Comparison of ENCODE assay signal across 20 cellular contexts in genomic region chr3:109187390-109187789, GRCh38. TPM values are rescaled to one million over a fixed set of nuclear protein-coding genes. Genes with fewer than 3 reads are reported as not detected.
DNase-seq lines count a peak whose midpoint lies in the region; ATAC-seq, FAIRE-seq and TF ChIP-seq lines count a peak whose summit lies in the region.
"Had no signal": no experiment of that assay in that cellular context is flagged by ENCODE, and none has a peak within 500 bp of the region (broad histone marks: within the 10 kb centered on the region; RNA-seq: fewer than 3 reads in every experiment).

No MANE protein-coding gene starts in this region.

- H2BK5ac ChIP-seq in H1 (ENCODE audit: low read depth, low read length), result no peak overlapping the region

- peaks cover 0 to 5% (median 1%) of the 10 kb centered on the region in 4 experiments; a peak in 3 of 7 replicates for H3K4me1 ChIP-seq in H1 (replicated peaks in 1 of 4; ENCODE audit: control insufficient read depth in 3 of 4, insufficient read depth in 4 of 4, low read length in 3 of 4)
- H3K4me1 ChIP-seq: SJSA1 had no signal

- no peak overlapping the region for H3K27ac ChIP-seq in H1 (ENCODE audit: low read depth, low read length)
- H3K27ac ChIP-seq: GM23248, KMS-11, SJSA1 had no signal

- H3K27me3 ChIP-seq in H7 (ENCODE audit: control insufficient read depth, insufficient read depth, low read length) (no peaks in the 10 kb centered on the region), H1 (replicated peaks in 1 of 4; ENCODE audit: control insufficient read depth in 3 of 4, extremely low read depth in 1 of 4, insufficient read depth in 3 of 4, low read length in 3 of 4) (no peaks in the 10 kb centered on the region)
- H3K27me3 ChIP-seq: SJSA1 had no signal

- POLR2A ChIA-PET in H1 (lab: Charles Lee; ENCODE audit: partially characterized antibody), result interaction anchor here (0.8 kb wide), 1 partner anchor 17 kb away, joined by 3 read pairs; no protein-coding TSS in a partner anchor

- H3K4me3 ChIP-seq in H7 (ENCODE audit: insufficient read depth, low read depth, low read length), result no peak overlapping the region
- no peak overlapping the region for H3K4me3 ChIP-seq in H1 (ENCODE audit: extremely low read depth in 1 of 4, insufficient read depth in 2 of 4, low read depth in 3 of 4, low read length in 4 of 4)
- H3K4me3 ChIP-seq: GM12878, GM23248, SJSA1 had no signal

- no peak overlapping the region for H3K18ac ChIP-seq in H1 (ENCODE audit: extremely low read depth, low read length)

- H3K56ac ChIP-seq in H1 (replicated peaks; ENCODE audit: insufficient read length, low read depth, low read length), result no peak overlapping the region

- no peaks in the 10 kb centered on the region for H4K20me1 ChIP-seq in H1 (replicated peaks in 1 of 2; ENCODE audit: control insufficient read depth in 1 of 2, insufficient read depth in 2 of 2, low read length in 2 of 2)

- in situ Hi-C loops in G401 (cut with HindIII; ENCODE audit: low sequenced_read_pairs), result no loop called here

- H3K9me3 ChIP-seq in H1 (ENCODE audit: insufficient read depth in 2 of 2, low read depth in 1 of 2, low read length in 1 of 2), result no peaks in the 10 kb centered on the region
- H3K9me3 ChIP-seq: SJSA1 had no signal

- FAIRE-seq in H1 (lab: Jason Lieb, UNC), result no peak
- FAIRE-seq: GM12878 had no signal

- H2BK15ac ChIP-seq in H1 (ENCODE audit: low read length), result no peak overlapping the region

- no peak for ATAC-seq in SK-N-SH treated with all-trans-retinoic acid at 6 μM for 48 hours
- ATAC-seq: GM12878 had no signal

- WGBS in H1 (ENCODE audit: extremely low coverage in 1 of 2, insufficient coverage in 1 of 2, insufficient read length in 1 of 2, insufficient replicate concordance in 2 of 2, low coverage in 1 of 2, low lambda C conversion rate in 2 of 2, missing lambda C conversion rate in 1 of 2), 2 experiments, result 81% methylated on average over 5 of the region's 5 CpGs; no CpG with 5 or more reads in 1 of the 2 experiments

- no peak overlapping the region for H4K8ac ChIP-seq in H1 (ENCODE audit: extremely low read depth, insufficient read depth, low read length)

- DNase-seq in G401 (ENCODE audit: low spot score) (peak; percentile 32), H7 (peak; percentile 17), H1 (ENCODE audit: low read depth in 1 of 2, low spot score in 2 of 2) (peak in 1 of 2 experiments; percentile 48), iPS-NIHi7 (ENCODE audit: extremely low spot score) (peak; percentile 41), NCI-H1105 (lab: John Stamatoyannopoulos, UW) (no peak)
- DNase-seq in stimulated activated CD8-positive, alpha-beta memory T cell treated with anti-CD3 and anti-CD28 coated beads, Interleukin-4, amount 100 ng/mL, for 48 hours, result no peak
- DNase-seq: CD4-positive, CD25-positive, alpha-beta regulatory T cell; EL; GM23248; IMR-90; MV-4-11; NCI-H1930; NCI-H226; NCI-H510A treated with DMSO at 0.1 percent for 48 hours; OCI-M1 had no signal

- no peak for TF ChIP-seq POLR2A in H1 (IDR thresholded peaks at IDR 0.05; ENCODE audit: control extremely low read depth in 1 of 2, low read depth in 2 of 2, low read length in 2 of 2)

- H3K79me2 ChIP-seq in H1 (ENCODE audit: control insufficient read depth in 1 of 2, insufficient read depth in 2 of 2, low read length in 2 of 2), result no peaks in the 10 kb centered on the region

- H3K4ac ChIP-seq in H1 (replicated peaks; ENCODE audit: insufficient read length, low read depth, low read length), result no peak overlapping the region

- H2BK120ac ChIP-seq in H1 (replicated peaks; ENCODE audit: low read depth, low read length), result no peak overlapping the region

- no peaks in the 10 kb centered on the region for H3K79me1 ChIP-seq in H1 (ENCODE audit: low read depth, low read length)

- no peak overlapping the region for H4K91ac ChIP-seq in H1 (replicated peaks; ENCODE audit: insufficient read length, low read length)

- TF ChIP-seq EP300 in H1 (IDR thresholded peaks at IDR 0.05; ENCODE audit: borderline replicate concordance in 1 of 2, low read depth in 2 of 2, low read length in 2 of 2), result 0 out of 3 replicates have a peak, but pooled peaks of 1 of the 2 experiments have one; percentile 17

- H3K23ac ChIP-seq in H1 (ENCODE audit: insufficient read length), result no peak overlapping the region

- H3K9ac ChIP-seq in H1 (replicated peaks in 1 of 4; ENCODE audit: extremely low read depth in 1 of 4, low read depth in 3 of 4, low read length in 3 of 4), result no peak overlapping the region
- H3K9ac ChIP-seq: GM23248, KMS-11 had no signal

- CTCF ChIA-PET in H1 (lab: Charles Lee; ENCODE audit: partially characterized antibody), result interaction anchor here (0.6 to 1.2 kb wide), 2 partner anchors 8 to 264 kb away, joined by 3 to 5 read pairs; no protein-coding TSS in a partner anchor

- no peak for TF ChIP-seq CTCF in H1 (IDR thresholded peaks at IDR 0.05; ENCODE audit: control extremely low read depth in 1 of 3, insufficient read depth in 1 of 3, low read depth in 1 of 3, low read length in 3 of 3)

- peak overlapping the region; percentile 42; the same call in 1 of the 2 replicates for H2BK12ac ChIP-seq in H1 (ENCODE audit: low read depth, low read length)

- no peak for TF ChIP-seq RAD21 in H1 (IDR thresholded peaks at IDR 0.05 in 1 of 2, conservative IDR thresholded peaks at IDR 0.05 in 1 of 2; ENCODE audit: low read depth in 2 of 2, low read length in 2 of 2)

- no peak overlapping the region for H3K4me2 ChIP-seq in H1 (ENCODE audit: insufficient read depth in 1 of 2, low read depth in 2 of 2, low read length in 2 of 2)
- H3K4me2 ChIP-seq: KMS-11 had no signal

- no peak overlapping the region for H2AFZ ChIP-seq in H1 (ENCODE audit: low read length)
- H2AFZ ChIP-seq: GM23248 had no signal

- no peak overlapping the region for H2BK20ac ChIP-seq in H1 (ENCODE audit: low read length)

- no peaks in the 10 kb centered on the region for H3K36me3 ChIP-seq in H7 (replicated peaks; ENCODE audit: control insufficient read depth, insufficient read depth, low read length)
- H3K36me3 ChIP-seq in H1 (ENCODE audit: control insufficient read depth in 2 of 4, insufficient read depth in 4 of 4, low read length in 3 of 4), result no peaks in the 10 kb centered on the region
- H3K36me3 ChIP-seq: SJSA1 had no signal

- H3K14ac ChIP-seq in H1 (ENCODE audit: insufficient read length), result peak overlapping the region; percentile 18

- no peak overlapping the region for H2AK5ac ChIP-seq in H1 (ENCODE audit: low read depth, low read length)

- no peaks in the 10 kb centered on the region; the same call in 1 of the 2 replicates for H3K23me2 ChIP-seq in H1 (ENCODE audit: low read depth, low read length)

- H4K5ac ChIP-seq in H1 (ENCODE audit: insufficient read length, low read depth, low read length), result no peak overlapping the region

TF ChIP-seq in H1, 55 proteins besides CTCF, POLR2A, EP300 and RAD21:
- TF ChIP-seq SP2 (IDR thresholded peaks at IDR 0.05; ENCODE audit: low read length) (no peak), NANOG (IDR thresholded peaks at IDR 0.05; ENCODE audit: insufficient read depth, low read depth, low read length, poor library complexity, severe bottlenecking) (peak; percentile 74), NRF1 (IDR thresholded peaks at IDR 0.05; ENCODE audit: low read depth, low read length) (no peak), SP4 (IDR thresholded peaks at IDR 0.05; ENCODE audit: low read length) (no peak), SP1 (IDR thresholded peaks at IDR 0.05; ENCODE audit: low read depth, low read length) (no peak), TCF12 (IDR thresholded peaks at IDR 0.05; ENCODE audit: low read depth, low read length) (peak; percentile 90), POLR2AphosphoS5 (IDR thresholded peaks at IDR 0.05; ENCODE audit: low read depth, low read length) (peak; percentile 20; the same call in 1 of the 2 replicates), KDM1A (IDR thresholded peaks at IDR 0.05; ENCODE audit: borderline replicate concordance, low read length) (no peak)

TF ChIP-seq in SK-N-SH treated with all-trans-retinoic acid at 6 μM for 48 hours, 23 proteins besides CTCF, POLR2A, EP300 and RAD21 (continues in another document):
- TF ChIP-seq PATZ1 (CRISPR knock-in tag; IDR thresholded peaks at IDR 0.05; ENCODE audit: borderline replicate concordance) (no peak), ARNTL (CRISPR knock-in tag; IDR thresholded peaks at IDR 0.05; ENCODE audit: borderline replicate concordance, low read depth) (no peak)

RNA-seq across cellular contexts. Expression of gene C3orf85, which starts 50.9 kb away (rescaled TPM):
- not detected in 2 replicates for total RNA-seq in G401 (2014; rRNA removed; shearing (Covaris generic))
- not detected in 2 replicates for total RNA-seq in H7 (2014; rRNA removed; shearing (Covaris generic))
- total RNA-seq in H1 (2021; fragmentation: NEBNext Ultra II Directional; extraction: Animal tissue kit (Norgen Biotek cat#: 25700)), result not detected in 2 replicates
- polyA plus RNA-seq in H1 (2011; rRNA removed), result not detected in 2 replicates
- not detected for polyA plus RNA-seq in H1 (2011; cell fraction: cytosol; rRNA removed)
- not detected for polyA plus RNA-seq in H1 (2011; cell fraction: nucleus; rRNA removed)
- not detected in 4 replicates for polyA plus RNA-seq in H1 (2012, experiment 1 of 2)
- not detected for polyA plus RNA-seq in H1 (2012, experiment 2 of 2)
- not detected for polyA plus RNA-seq in H1 (2013, experiment 1 of 2)
- not detected for polyA plus RNA-seq in H1 (2013, experiment 2 of 2)
- not detected in 2 replicates for polyA minus RNA-seq in H1 (2011; rRNA and poly(A)+ RNA removed)
- not detected for polyA minus RNA-seq in H1 (2011; cell fraction: cytosol; rRNA and poly(A)+ RNA removed)
- polyA minus RNA-seq in H1 (2011; cell fraction: nucleus; rRNA and poly(A)+ RNA removed), result not detected
- total RNA-seq: CD4-positive, CD25-positive, alpha-beta regulatory T cell; GM12878; GM23248; IMR-90; SJSA1 had no signal
- polyA plus RNA-seq: BJ; CD4-positive, CD25-positive, alpha-beta regulatory T cell; GM12878; GM23248; IMR-90 had no signal

Comparison
In these comparisons a context has a peak if more than half of its experiments do, and no peak if none do; other contexts are left out.
1. DNase-seq: peak in G401 (single experiment), H7 (single experiment) and iPS-NIHi7 (single experiment); none in stimulated activated CD8-positive, alpha-beta memory T cell treated with anti-CD3 and anti-CD28 coated beads, Interleukin-4, amount 100 ng/mL, for 48 hours (single experiment) and NCI-H1105 (single experiment).